Comparison of ENCODE assay signal across 1 cellular context in the genomic region with DNA sequence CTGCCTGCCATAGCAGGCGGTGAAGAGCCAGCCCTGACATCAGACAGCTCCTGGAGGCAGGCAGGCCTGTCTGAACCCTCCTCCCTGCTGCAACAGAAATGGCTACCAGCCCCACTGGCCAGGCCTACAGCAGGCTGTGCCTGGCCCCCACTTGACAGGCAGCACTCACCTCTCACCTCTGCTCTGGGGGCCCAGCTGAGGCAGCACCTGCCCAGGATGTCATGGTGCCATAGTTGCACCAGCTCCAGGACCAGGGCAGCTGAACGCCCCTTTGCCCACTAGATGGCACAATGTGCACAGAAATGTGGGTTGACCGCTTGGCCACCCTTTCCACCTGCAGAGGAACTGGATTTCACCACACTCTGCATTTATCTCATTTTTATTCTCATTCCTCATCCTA.
TF ChIP-seq lines count a peak whose summit lies in the region.

No MANE protein-coding gene starts in this region.

TF ChIP-seq in K562, 482 proteins besides CTCF, POLR2A, EP300 and RAD21 (continued from another document):
- TF ChIP-seq CEBPG (CRISPR knock-in tag; IDR thresholded peaks at IDR 0.05) (peak; percentile 46; the same call in 1 of the 2 replicates), CEBPG (tag; conservative IDR thresholded peaks at IDR 0.05 in 1 of 2, IDR thresholded peaks at IDR 0.05 in 1 of 2) (no peak), ARID2 (IDR thresholded peaks at IDR 0.05) (peak; percentile 36; the same call in 1 of the 2 replicates), POLR2G (IDR thresholded peaks at IDR 0.05; ENCODE audit: low read depth, low read length) (peak; percentile 44; the same call in 1 of the 2 replicates), JUND (IDR thresholded peaks at IDR 0.05; ENCODE audit: borderline replicate concordance, low read depth, low read length) (peak; percentile 34; the same call in 1 of the 2 replicates), JUND (tag; IDR thresholded peaks at IDR 0.05; ENCODE audit: borderline replicate concordance, low read depth, low read length) (no peak), FOXA3 (CRISPR knock-in tag; conservative IDR thresholded peaks at IDR 0.05 in 1 of 2, IDR thresholded peaks at IDR 0.05 in 1 of 2) (0 out of 4 replicates have a peak, but pooled peaks of 1 of the 2 experiments have one; percentile 21), ELF2 (CRISPR knock-in tag; IDR thresholded peaks at IDR 0.05) (no peak), SMC3 (conservative IDR thresholded peaks at IDR 0.05; ENCODE audit: insufficient read depth, low read depth, low read length) (peak; percentile 69), RCOR1 (IDR thresholded peaks at IDR 0.05; ENCODE audit: borderline replicate concordance in 1 of 2, low read depth in 2 of 2, low read length in 2 of 2) (0 out of 4 replicates have a peak, but pooled peaks of 1 of the 2 experiments have one; percentile 18), CREM (IDR thresholded peaks at IDR 0.05; ENCODE audit: low read depth) (0 out of 2 replicates have a peak, but pooled peaks have one; percentile 14), PHF20 (IDR thresholded peaks at IDR 0.05; ENCODE audit: partially characterized antibody) (no peak), ZNF311 (CRISPR knock-in tag; IDR thresholded peaks at IDR 0.05) (no peak), POLR3G (IDR thresholded peaks at IDR 0.05; ENCODE audit: extremely low read depth, insufficient read length, insufficient replicate concordance) (no peak), SRSF9 (IDR thresholded peaks at IDR 0.05; ENCODE audit: borderline replicate concordance, low read depth, low read length) (no peak), ZBTB33 (CRISPR knock-in tag; IDR thresholded peaks at IDR 0.05) (peak; percentile 71), SPI1 (IDR thresholded peaks at IDR 0.05; ENCODE audit: borderline replicate concordance, low read depth, low read length) (peak; percentile 64; the same call in 1 of the 2 replicates), STAG1 (CRISPR knock-in tag; IDR thresholded peaks at IDR 0.05; ENCODE audit: borderline replicate concordance) (peak; percentile 79; the same call in 1 of the 2 replicates), MAFK (IDR thresholded peaks at IDR 0.05; ENCODE audit: low read length) (0 out of 2 replicates have a peak, but pooled peaks have one; percentile 9), CREBBP (IDR thresholded peaks at IDR 0.05; ENCODE audit: low read depth, low read length) (no peak), EWSR1 (IDR thresholded peaks at IDR 0.05; ENCODE audit: borderline replicate concordance, low read depth, partially characterized antibody) (no peak)
- TF ChIP-seq, protein P1, sequence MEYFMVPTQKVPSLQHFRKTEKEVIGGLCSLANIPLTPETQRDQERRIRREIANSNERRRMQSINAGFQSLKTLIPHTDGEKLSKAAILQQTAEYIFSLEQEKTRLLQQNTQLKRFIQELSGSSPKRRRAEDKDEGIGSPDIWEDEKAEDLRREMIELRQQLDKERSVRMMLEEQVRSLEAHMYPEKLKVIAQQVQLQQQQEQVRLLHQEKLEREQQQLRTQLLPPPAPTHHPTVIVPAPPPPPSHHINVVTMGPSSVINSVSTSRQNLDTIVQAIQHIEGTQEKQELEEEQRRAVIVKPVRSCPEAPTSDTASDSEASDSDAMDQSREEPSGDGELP (CRISPR knock-in tag; IDR thresholded peaks at IDR 0.05; ENCODE audit: borderline replicate concordance) = peak; percentile 42; the same call in 1 of the 2 replicates
- TF ChIP-seq, protein P2, sequence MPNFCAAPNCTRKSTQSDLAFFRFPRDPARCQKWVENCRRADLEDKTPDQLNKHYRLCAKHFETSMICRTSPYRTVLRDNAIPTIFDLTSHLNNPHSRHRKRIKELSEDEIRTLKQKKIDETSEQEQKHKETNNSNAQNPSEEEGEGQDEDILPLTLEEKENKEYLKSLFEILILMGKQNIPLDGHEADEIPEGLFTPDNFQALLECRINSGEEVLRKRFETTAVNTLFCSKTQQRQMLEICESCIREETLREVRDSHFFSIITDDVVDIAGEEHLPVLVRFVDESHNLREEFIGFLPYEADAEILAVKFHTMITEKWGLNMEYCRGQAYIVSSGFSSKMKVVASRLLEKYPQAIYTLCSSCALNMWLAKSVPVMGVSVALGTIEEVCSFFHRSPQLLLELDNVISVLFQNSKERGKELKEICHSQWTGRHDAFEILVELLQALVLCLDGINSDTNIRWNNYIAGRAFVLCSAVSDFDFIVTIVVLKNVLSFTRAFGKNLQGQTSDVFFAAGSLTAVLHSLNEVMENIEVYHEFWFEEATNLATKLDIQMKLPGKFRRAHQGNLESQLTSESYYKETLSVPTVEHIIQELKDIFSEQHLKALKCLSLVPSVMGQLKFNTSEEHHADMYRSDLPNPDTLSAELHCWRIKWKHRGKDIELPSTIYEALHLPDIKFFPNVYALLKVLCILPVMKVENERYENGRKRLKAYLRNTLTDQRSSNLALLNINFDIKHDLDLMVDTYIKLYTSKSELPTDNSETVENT (CRISPR knock-in tag; IDR thresholded peaks at IDR 0.05) = peak; percentile 42; the same call in 1 of the 2 replicates
- TF ChIP-seq, protein P3, sequence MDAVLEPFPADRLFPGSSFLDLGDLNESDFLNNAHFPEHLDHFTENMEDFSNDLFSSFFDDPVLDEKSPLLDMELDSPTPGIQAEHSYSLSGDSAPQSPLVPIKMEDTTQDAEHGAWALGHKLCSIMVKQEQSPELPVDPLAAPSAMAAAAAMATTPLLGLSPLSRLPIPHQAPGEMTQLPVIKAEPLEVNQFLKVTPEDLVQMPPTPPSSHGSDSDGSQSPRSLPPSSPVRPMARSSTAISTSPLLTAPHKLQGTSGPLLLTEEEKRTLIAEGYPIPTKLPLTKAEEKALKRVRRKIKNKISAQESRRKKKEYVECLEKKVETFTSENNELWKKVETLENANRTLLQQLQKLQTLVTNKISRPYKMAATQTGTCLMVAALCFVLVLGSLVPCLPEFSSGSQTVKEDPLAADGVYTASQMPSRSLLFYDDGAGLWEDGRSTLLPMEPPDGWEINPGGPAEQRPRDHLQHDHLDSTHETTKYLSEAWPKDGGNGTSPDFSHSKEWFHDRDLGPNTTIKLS (IDR thresholded peaks at IDR 0.05; ENCODE audit: borderline replicate concordance, low read depth) = no peak
- TF ChIP-seq, protein P4, sequence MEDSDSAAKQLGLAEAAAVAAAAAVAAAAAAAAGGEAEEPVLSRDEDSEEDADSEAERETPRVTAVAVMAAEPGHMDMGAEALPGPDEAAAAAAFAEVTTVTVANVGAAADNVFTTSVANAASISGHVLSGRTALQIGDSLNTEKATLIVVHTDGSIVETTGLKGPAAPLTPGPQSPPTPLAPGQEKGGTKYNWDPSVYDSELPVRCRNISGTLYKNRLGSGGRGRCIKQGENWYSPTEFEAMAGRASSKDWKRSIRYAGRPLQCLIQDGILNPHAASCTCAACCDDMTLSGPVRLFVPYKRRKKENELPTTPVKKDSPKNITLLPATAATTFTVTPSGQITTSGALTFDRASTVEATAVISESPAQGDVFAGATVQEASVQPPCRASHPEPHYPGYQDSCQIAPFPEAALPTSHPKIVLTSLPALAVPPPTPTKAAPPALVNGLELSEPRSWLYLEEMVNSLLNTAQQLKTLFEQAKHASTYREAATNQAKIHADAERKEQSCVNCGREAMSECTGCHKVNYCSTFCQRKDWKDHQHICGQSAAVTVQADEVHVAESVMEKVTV (CRISPR knock-in tag; IDR thresholded peaks at IDR 0.05) = peak; percentile 48
TF ChIP-seq in K562: peak in this region for 15.
